ENCODE assay signal across 15 cellular contexts in the genomic region with DNA sequence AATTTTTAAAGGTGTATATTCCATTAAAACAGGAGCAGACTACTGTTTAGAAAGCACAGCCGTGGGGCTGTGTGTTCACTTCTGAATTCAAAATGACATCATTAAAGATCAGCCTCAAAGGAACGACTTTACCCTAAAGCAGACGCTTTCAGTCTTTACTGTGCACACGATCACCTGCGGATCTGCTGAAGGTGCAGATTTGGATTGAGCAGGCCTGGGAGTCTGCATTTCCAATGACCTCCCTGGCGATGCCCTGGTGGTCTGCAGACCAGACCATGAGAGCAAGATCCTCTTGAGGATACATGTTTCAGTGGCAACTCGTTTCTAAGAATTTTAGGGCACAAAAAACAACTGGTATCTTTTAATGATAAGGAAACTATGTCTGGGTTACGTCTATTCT. TPM values are rescaled to one million over a fixed set of nuclear protein-coding genes. Genes with fewer than 3 reads are reported as not detected.
DNase-seq lines count a peak whose midpoint lies in the region; ATAC-seq and TF ChIP-seq lines count a peak whose summit lies in the region.
"Had no signal": no experiment of that assay in that cellular context is flagged by ENCODE, and none has a peak within 500 bp of the region (broad histone marks: within the 10 kb centered on the region; RNA-seq: fewer than 3 reads in every experiment).

No MANE protein-coding gene starts in this region.

- no peak overlapping the region for H3K9ac ChIP-seq in MM.1S (ENCODE audit: low read length)

- H3K79me2 ChIP-seq in MM.1S (ENCODE audit: low read length), result peaks cover 39% of the 10 kb centered on the region

- H3K9me3 Mint-ChIP-seq in activated T-helper 17 cell treated with anti-CD3 and anti-CD28 coated beads, Interleukin-2, amount 50 U/mL, for 72 hours, result no peaks in the 10 kb centered on the region
- no peaks in the 10 kb centered on the region for H3K9me3 Mint-ChIP-seq in nephron
- H3K9me3 Mint-ChIP-seq: CD4-positive, alpha-beta memory T cell had no signal

- H3K4me1 Mint-ChIP-seq in activated T-helper 17 cell treated with anti-CD3 and anti-CD28 coated beads, Interleukin-2, amount 50 U/mL, for 72 hours, result no peaks in the 10 kb centered on the region
- no peaks in the 10 kb centered on the region for H3K4me1 Mint-ChIP-seq in nephron
- H3K4me1 Mint-ChIP-seq: CD4-positive, alpha-beta memory T cell had no signal

- no peaks in the 10 kb centered on the region for H3K27me3 Mint-ChIP-seq in activated T-helper 17 cell treated with anti-CD3 and anti-CD28 coated beads, Interleukin-2, amount 50 U/mL, for 72 hours
- H3K27me3 Mint-ChIP-seq in nephron (ENCODE audit: low read depth), result no peaks in the 10 kb centered on the region
- H3K27me3 Mint-ChIP-seq: CD4-positive, alpha-beta memory T cell had no signal

- H3K9me3 ChIP-seq in MM.1S (replicated peaks; ENCODE audit: insufficient read depth, low read length), result no peaks in the 10 kb centered on the region

- DNase-seq in MM.1S, result no peak
- no peak for DNase-seq in GM10248 (ENCODE audit: extremely low spot score)
- DNase-seq: C1 segment of cervical spinal cord; Calu3; CD4-positive, alpha-beta memory T cell; COR-L47; DMS53; DMS79 treated with DMSO at 0.1 percent for 48 hours; GF-D8; GOT3; HCEC 1CT had no signal

- CTCF ChIA-PET in GM10248 (lab: Yijun Ruan, JAX), result interaction anchor here (1.2 kb wide), 1 partner anchor 109 kb away, joined by 3 read pairs; no protein-coding TSS in a partner anchor

- no peak overlapping the region for H3K4me3 ChIP-seq in MM.1S (ENCODE audit: low read length)

- H3K4me1 ChIP-seq in MM.1S (ENCODE audit: low read length), result 0 out of 2 replicates have a peak, but pooled peaks cover 5% of the 10 kb centered on the region

- no peak overlapping the region for H3K4me2 ChIP-seq in MM.1S (ENCODE audit: low read depth, low read length)

- H3K27me3 ChIP-seq in MM.1S (replicated peaks; ENCODE audit: insufficient read depth, low read length), result no peaks in the 10 kb centered on the region

- H3K27ac ChIP-seq in MM.1S (ENCODE audit: low read length), result peak overlapping the region; percentile 100; the same call in 1 of the 2 replicates

- POLR2A ChIA-PET in GM10248 (lab: Yijun Ruan, JAX), result no interaction called here

- no peak for TF ChIP-seq CTCF in MM.1S (IDR thresholded peaks at IDR 0.05; ENCODE audit: low read length)
- TF ChIP-seq CTCF in nephron (IDR thresholded peaks at IDR 0.05; ENCODE audit: unreplicated experiment in 3 of 3), result no peak
- no peak for TF ChIP-seq CTCF in GM10248 (IDR thresholded peaks at IDR 0.05; ENCODE audit: control extremely low read depth, extremely low read depth, low read depth, missing control alignments)

- H4K20me1 ChIP-seq in MM.1S (ENCODE audit: insufficient read depth, low read length), result peaks cover 92% of the 10 kb centered on the region

- no peak overlapping the region for H3K4me3 Mint-ChIP-seq in activated T-helper 17 cell treated with anti-CD3 and anti-CD28 coated beads, Interleukin-2, amount 50 U/mL, for 72 hours
- no peak overlapping the region for H3K4me3 Mint-ChIP-seq in nephron
- H3K4me3 Mint-ChIP-seq: CD4-positive, alpha-beta memory T cell had no signal

- ATAC-seq in activated T-helper 17 cell treated with anti-CD3 and anti-CD28 coated beads, Interleukin-2, amount 50 U/mL, for 72 hours (replicated peaks), result no peak
- ATAC-seq in HG03139 (IDR thresholded peaks at IDR 0.05; ENCODE audit: unreplicated experiment), result no peak
- no peak for ATAC-seq in HG03432 (IDR thresholded peaks at IDR 0.05; ENCODE audit: unreplicated experiment)

- H2AFZ ChIP-seq in MM.1S (ENCODE audit: low read length), result no peak overlapping the region

- peaks cover 66% of the 10 kb centered on the region for H3K36me3 ChIP-seq in MM.1S (replicated peaks; ENCODE audit: insufficient read depth, low read length)

- H3K27ac Mint-ChIP-seq in activated T-helper 17 cell treated with anti-CD3 and anti-CD28 coated beads, Interleukin-2, amount 50 U/mL, for 72 hours, result peak overlapping the region; percentile 33
- peak overlapping the region; percentile 61 to 98 (median 73) for H3K27ac Mint-ChIP-seq in nephron
- H3K27ac Mint-ChIP-seq: CD4-positive, alpha-beta memory T cell had no signal

- H3F3A ChIP-seq in MM.1S (ENCODE audit: insufficient read depth, low read length), result peaks cover 100% of the 10 kb centered on the region

- no peaks in the 10 kb centered on the region for H3K9me2 ChIP-seq in MM.1S (replicated peaks; ENCODE audit: insufficient read depth, low read length)

- H3K36me3 Mint-ChIP-seq in activated T-helper 17 cell treated with anti-CD3 and anti-CD28 coated beads, Interleukin-2, amount 50 U/mL, for 72 hours (ENCODE audit: low read depth), result peaks cover 86% of the 10 kb centered on the region
- H3K36me3 Mint-ChIP-seq in nephron (ENCODE audit: low read depth), result peaks cover 78% of the 10 kb centered on the region

RNA-seq across cellular contexts. Expression of gene TXNDC5, which starts 27.2 kb away (rescaled TPM):
- 10 to 100 TPM; 48.3 to 95.0 TPM for total RNA-seq in activated T-helper 17 cell treated with anti-CD3 and anti-CD28 coated beads, Interleukin-2, amount 50 U/mL, for 72 hours
